Comparison of ENCODE assay signal across 8 cellular contexts in the genomic region with DNA sequence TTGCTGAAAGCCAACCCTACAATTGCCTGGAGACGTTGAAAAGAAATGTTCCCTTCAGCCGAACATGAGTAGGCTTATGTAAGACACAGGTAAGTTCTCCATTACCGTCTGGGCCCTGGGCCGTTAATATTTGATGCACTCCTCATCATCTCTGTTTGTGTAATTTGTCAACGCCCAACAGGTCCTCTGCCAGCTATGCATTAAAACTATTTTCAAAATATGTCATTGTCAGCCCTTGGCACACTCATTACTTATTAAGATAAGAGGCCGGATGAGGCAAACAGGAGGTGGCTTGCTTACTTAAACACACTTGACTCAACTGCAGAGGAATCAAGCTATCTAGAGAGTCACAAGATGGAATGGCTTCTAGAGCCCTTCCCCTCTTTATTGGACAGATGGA.
"Had no signal": no experiment of that assay in that cellular context is flagged by ENCODE, and none has a peak within 500 bp of the region (broad histone marks: within the 10 kb centered on the region; RNA-seq: fewer than 3 reads in every experiment).

No MANE protein-coding gene starts in this region.

- H3K36me3 ChIP-seq: HAP-1 had no signal

- H3K4me1 ChIP-seq: HAP-1 had no signal

- H3K4me3 Mint-ChIP-seq: HFFc6 had no signal

- H3K4me3 ChIP-seq: GM23248, HAP-1, K562 had no signal

- H3K27ac Mint-ChIP-seq: HFFc6 had no signal

- DNase-seq: GM23248, GOT3, H7, HFFc6, IMR-90 had no signal

- ATAC-seq: HCT116, K562 had no signal

- H3K27ac ChIP-seq: GM23248 had no signal

- H3K9me3 ChIP-seq: HAP-1 had no signal
